Comparison of ENCODE assay signal across 16 cellular contexts in genomic region chr3:136632625-136633081, GRCh38.
DNase-seq lines count a peak whose midpoint lies in the region; TF ChIP-seq lines count a peak whose summit lies in the region.
"Had no signal": no experiment of that assay in that cellular context is flagged by ENCODE, and none has a peak within 500 bp of the region (broad histone marks: within the 10 kb centered on the region; RNA-seq: fewer than 3 reads in every experiment).

No MANE protein-coding gene starts in this region.

- peak overlapping the region; percentile 59 for H3K27ac ChIP-seq in Karpas-422 (ENCODE audit: low read length)
- H3K27ac ChIP-seq: BLaER1, right atrium auricular region, SJCRH30, suprapubic skin had no signal

- H3K4me1 ChIP-seq in Karpas-422 (ENCODE audit: low read length) = peaks cover 27% of the 10 kb centered on the region
- H3K4me1 ChIP-seq: BLaER1, SJCRH30, suprapubic skin had no signal

- H4K20me1 ChIP-seq in Karpas-422 (ENCODE audit: insufficient read depth, low read depth, low read length) = no peaks in the 10 kb centered on the region

- peaks cover 7% of the 10 kb centered on the region; the same call in 1 of the 2 replicates for H3K36me3 ChIP-seq in Karpas-422 (ENCODE audit: insufficient read depth, low read length)
- H3K36me3 ChIP-seq: right atrium auricular region, SJCRH30 had no signal

- peaks cover 21% of the 10 kb centered on the region for H3K4me1 Mint-ChIP-seq in nephron progenitor cell
- peaks cover 31% of the 10 kb centered on the region for H3K4me1 Mint-ChIP-seq in activated CD4-positive, alpha-beta memory T cell treated with anti-CD3 and anti-CD28 coated beads for 36 hours (ENCODE audit: low read depth)

- TF ChIP-seq CTCF in astrocyte of the spinal cord (IDR thresholded peaks at IDR 0.05; ENCODE audit: low read depth, low read length) (no peak), nephron progenitor cell (IDR thresholded peaks at IDR 0.05) (no peak)

- H3K4me3 Mint-ChIP-seq in nephron progenitor cell = no peak overlapping the region
- no peak overlapping the region for H3K4me3 Mint-ChIP-seq in activated CD4-positive, alpha-beta memory T cell treated with anti-CD3 and anti-CD28 coated beads for 36 hours
- H3K4me3 Mint-ChIP-seq: neural crest cell had no signal

- peak; percentile 32 for DNase-seq in Daoy (ENCODE audit: low read depth)
- DNase-seq in Karpas-422 = peak; percentile 49
- peak; percentile 42 for DNase-seq in astrocyte of the spinal cord (ENCODE audit: low read depth, low spot score)
- no peak for DNase-seq in nephron progenitor cell
- no peak for DNase-seq in activated CD4-positive, alpha-beta memory T cell treated with anti-CD3 and anti-CD28 coated beads for 36 hours
- no peak for DNase-seq in nucleus accumbens (lab: John Stamatoyannopoulos, UW)
- DNase-seq in activated CD4-positive, alpha-beta T cell treated with anti-CD3 and anti-CD28 coated beads for 1 hour = no peak
- DNase-seq: activated CD4-positive, alpha-beta T cell treated with anti-CD3 and anti-CD28 coated beads, Interleukin-2, amount 50 U/mL, for 4 hours; mesenchymal stem cell; NCI-H2171 treated with DMSO at 0.1 percent for 48 hours; SJCRH30; stimulated activated CD4-positive, alpha-beta T cell treated with anti-CD3 and anti-CD28 coated beads, Interleukin-2, amount 100 ng/mL, for 48 hours had no signal

- H3K36me3 Mint-ChIP-seq in nephron progenitor cell (ENCODE audit: low read depth) = peaks cover 44% of the 10 kb centered on the region
- peaks cover 22% of the 10 kb centered on the region for H3K36me3 Mint-ChIP-seq in activated CD4-positive, alpha-beta memory T cell treated with anti-CD3 and anti-CD28 coated beads for 36 hours

- H3K9me2 ChIP-seq in Karpas-422 (replicated peaks; ENCODE audit: insufficient read depth, low read length) = no peaks in the 10 kb centered on the region

- in situ Hi-C loops in astrocyte of the spinal cord (cut with HindIII; ENCODE audit: low sequenced_read_pairs) = no loop called here

- H3K27ac Mint-ChIP-seq in nephron progenitor cell = peak overlapping the region; percentile 62
- H3K27ac Mint-ChIP-seq in activated CD4-positive, alpha-beta memory T cell treated with anti-CD3 and anti-CD28 coated beads for 36 hours = no peak overlapping the region

- peaks cover 9% of the 10 kb centered on the region; the same call in 1 of the 2 replicates for H3K9me3 ChIP-seq in Karpas-422 (ENCODE audit: low read length)
- H3K9me3 ChIP-seq: right atrium auricular region, SJCRH30, suprapubic skin had no signal

- H3K4me2 ChIP-seq in Karpas-422 (ENCODE audit: low read depth, low read length, poor library complexity, severe bottlenecking) = peak overlapping the region; percentile 64
- H3K4me2 ChIP-seq: BLaER1 had no signal

- POLR2A ChIA-PET in activated CD4-positive, alpha-beta memory T cell treated with anti-CD3 and anti-CD28 coated beads for 36 hours (lab: Charles Lee) = no interaction called here

- no peaks in the 10 kb centered on the region for H3K27me3 Mint-ChIP-seq in nephron progenitor cell (ENCODE audit: low read depth, poor library complexity)
- H3K27me3 Mint-ChIP-seq in activated CD4-positive, alpha-beta memory T cell treated with anti-CD3 and anti-CD28 coated beads for 36 hours = no peaks in the 10 kb centered on the region

- peak overlapping the region; percentile 42 for H3K9ac ChIP-seq in Karpas-422 (ENCODE audit: low read length)
- H3K9ac ChIP-seq: BLaER1 had no signal

- H3K9me3 Mint-ChIP-seq in nephron progenitor cell = no peaks in the 10 kb centered on the region
- H3K9me3 Mint-ChIP-seq in activated CD4-positive, alpha-beta memory T cell treated with anti-CD3 and anti-CD28 coated beads for 36 hours = peaks cover 9% of the 10 kb centered on the region

- intact Hi-C loops in activated CD4-positive, alpha-beta memory T cell treated with anti-CD3 and anti-CD28 coated beads for 36 hours (cut with micrococcal nuclease) = no loop called here

- CTCF ChIA-PET in activated CD4-positive, alpha-beta memory T cell treated with anti-CD3 and anti-CD28 coated beads for 36 hours (lab: Charles Lee) = no interaction called here

- peak overlapping the region; percentile 78; the same call in 1 of the 2 replicates for H2AFZ ChIP-seq in Karpas-422 (ENCODE audit: low read length)

- H3K4me3 ChIP-seq in Karpas-422 (ENCODE audit: low read length) (peak overlapping the region; percentile 24; the same call in 1 of the 2 replicates), astrocyte of the spinal cord (ENCODE audit: low read depth, low read length) (no peak overlapping the region)
- H3K4me3 ChIP-seq: BLaER1, right atrium auricular region, SJCRH30, suprapubic skin had no signal

- H3K79me2 ChIP-seq in Karpas-422 (ENCODE audit: low read length) = peaks cover 85% of the 10 kb centered on the region

- no peaks in the 10 kb centered on the region for H3K27me3 ChIP-seq in Karpas-422 (ENCODE audit: low read length)
- H3K27me3 ChIP-seq: BLaER1, right atrium auricular region, SJCRH30, suprapubic skin had no signal

Comparison
In these comparisons a context has a peak if more than half of its experiments do, and no peak if none do; other contexts are left out.
1. DNase-seq: peak in Daoy (single experiment), Karpas-422 (single experiment) and astrocyte of the spinal cord (single experiment); none in nephron progenitor cell (single experiment), activated CD4-positive, alpha-beta memory T cell treated with anti-CD3 and anti-CD28 coated beads for 36 hours (single experiment), nucleus accumbens (0 of 56) and activated CD4-positive, alpha-beta T cell treated with anti-CD3 and anti-CD28 coated beads for 1 hour (single experiment).